In the genomic region with DNA sequence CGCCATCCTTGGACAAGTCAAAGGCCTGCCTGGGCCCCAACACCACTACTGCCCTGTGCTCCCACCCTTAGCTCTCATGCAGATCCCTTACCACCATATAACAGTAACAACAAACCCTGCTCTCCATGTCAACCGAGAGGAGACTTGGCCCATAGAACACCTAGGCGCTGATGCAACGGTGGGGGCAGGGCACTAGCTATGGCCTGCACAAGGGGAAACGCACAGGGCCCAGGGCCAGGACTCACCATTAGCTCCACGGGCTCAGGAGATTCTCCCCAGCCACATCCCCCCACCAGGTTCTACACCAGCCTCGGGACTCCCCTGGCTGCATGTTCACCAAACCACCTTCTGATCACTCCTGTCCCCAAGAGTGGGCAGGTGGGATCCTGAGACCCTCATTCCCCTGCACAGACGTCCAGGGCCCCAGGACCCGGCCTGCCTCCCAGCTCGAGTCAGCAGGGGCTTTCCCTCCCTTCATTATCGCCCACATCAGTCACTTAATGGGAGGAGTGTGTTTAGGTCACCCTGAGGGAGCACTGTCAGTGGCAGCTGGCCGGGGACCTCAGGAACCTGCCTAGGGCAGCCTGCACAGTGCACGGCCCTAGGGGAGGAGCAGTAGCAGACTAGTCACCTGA, we compare ENCODE assay signal across 19 cellular contexts. TPM values are rescaled to one million over a fixed set of nuclear protein-coding genes. Genes with fewer than 3 reads are reported as not detected.
DNase-seq lines count a peak whose midpoint lies in the region; ATAC-seq and TF ChIP-seq lines count a peak whose summit lies in the region.
"Had no signal": no experiment of that assay in that cellular context is flagged by ENCODE, and none has a peak within 500 bp of the region (broad histone marks: within the 10 kb centered on the region; RNA-seq: fewer than 3 reads in every experiment).

No MANE protein-coding gene starts in this region.

- no peak overlapping the region for H3K4me3 Mint-ChIP-seq in osteocyte (ENCODE audit: unreplicated experiment)
- H3K4me3 Mint-ChIP-seq: CD4-positive, alpha-beta memory T cell; GM23338 had no signal

- no peaks in the 10 kb centered on the region for H3K4me1 ChIP-seq in Panc1 (ENCODE audit: control insufficient read depth, insufficient read depth, low read length)
- H3K4me1 ChIP-seq in vagina, result no peaks in the 10 kb centered on the region

- peaks cover 69% of the 10 kb centered on the region for H3K36me3 Mint-ChIP-seq in osteocyte (ENCODE audit: unreplicated experiment)

- TF ChIP-seq CTCF in Panc1 (IDR thresholded peaks at IDR 0.05) (no peak), osteocyte (IDR thresholded peaks at IDR 0.05) (no peak), vagina (IDR thresholded peaks at IDR 0.05) (no peak)

- BruUV-seq in Panc1 (replicated peaks; lab: Mats Ljungman, UMichigan), result no TSS peak

- CTCF ChIA-PET in Panc1 (lab: Charles Lee), result no interaction called here

- no peaks in the 10 kb centered on the region for H3K4me1 Mint-ChIP-seq in osteocyte (ENCODE audit: unreplicated experiment)
- H3K4me1 Mint-ChIP-seq: GM23338 had no signal

- H3K27me3 ChIP-seq in Panc1 (ENCODE audit: control insufficient read depth, insufficient read depth, low read length) (no peaks in the 10 kb centered on the region), vagina (no peaks in the 10 kb centered on the region)
- H3K27me3 ChIP-seq: BLaER1 had no signal

- intact Hi-C loops in left ventricle myocardium superior (cut with micrococcal nuclease) (no loop called here), cardiac septum (cut with DNase I) (no loop called here), Panc1 (cut with micrococcal nuclease; ENCODE audit: unreplicated experiment) (no loop called here), vagina (cut with DNase I) (no loop called here)

- POLR2A ChIA-PET in Panc1 (lab: Charles Lee), result interaction anchor here (0.6 kb wide), 1 partner anchor 314 kb away, joined by 9 read pairs; no protein-coding TSS in a partner anchor

- H3K36me3 ChIP-seq in Panc1 (ENCODE audit: control insufficient read depth, insufficient read depth, low read length), result no peaks in the 10 kb centered on the region
- H3K36me3 ChIP-seq in vagina, result peaks cover 0 to 17% of the 10 kb centered on the region in 2 donors

- no peak overlapping the region for H3K27ac Mint-ChIP-seq in osteocyte (ENCODE audit: unreplicated experiment)
- H3K27ac Mint-ChIP-seq: CD4-positive, alpha-beta memory T cell; GM23338 had no signal

- no peak overlapping the region for H3K27ac ChIP-seq in Panc1 (ENCODE audit: low read length)
- no peak overlapping the region for H3K27ac ChIP-seq in vagina
- H3K27ac ChIP-seq: BLaER1 had no signal

- peaks cover 31% of the 10 kb centered on the region for H3K9me3 Mint-ChIP-seq in osteocyte (ENCODE audit: unreplicated experiment)

- ATAC-seq in left ventricle myocardium superior (no peak), Panc1 (peak; percentile 48; the same call in 1 of the 2 replicates), HG02623 (IDR thresholded peaks at IDR 0.05; ENCODE audit: unreplicated experiment) (no peak)
- ATAC-seq: GM23338, HCT116 had no signal

- peak; percentile 18 for DNase-seq in left ventricle myocardium superior
- no peak for DNase-seq in cardiac septum (ENCODE audit: low spot score)
- no peak for DNase-seq in Panc1 (ENCODE audit: low read depth, low spot score)
- peak; percentile 83 for DNase-seq in osteocyte (ENCODE audit: extremely low spot score, unreplicated experiment)
- DNase-seq in vagina (ENCODE audit: extremely low spot score in 2 of 2), result peak; percentile 75 to 91
- DNase-seq in NCI-H774 (lab: John Stamatoyannopoulos, UW), result no peak
- DNase-seq: Calu3; CD4-positive, alpha-beta memory T cell; KG1; NCI-H1105 treated with DMSO at 0.1 percent for 48 hours; NCI-H1694 treated with DMSO at 0.1 percent for 48 hours; NCI-H510A; NCI-H748 treated with DMSO at 0.1 percent for 48 hours; OCI-M1; SHP77 had no signal

- TF ChIP-seq POLR2A in vagina (IDR thresholded peaks at IDR 0.05), result no peak

- no peak overlapping the region for H3K4me3 ChIP-seq in Panc1 (ENCODE audit: low read depth in 2 of 2, low read length in 2 of 2)
- H3K4me3 ChIP-seq in vagina, result no peak overlapping the region
- H3K4me3 ChIP-seq: GM23338 had no signal

- in situ Hi-C loops in Panc1 (cut with HindIII; ENCODE audit: low pct_unique_long_range_greater_than_20kb, low sequenced_read_pairs), result no loop called here

- H3K27me3 Mint-ChIP-seq in osteocyte (ENCODE audit: unreplicated experiment), result no peaks in the 10 kb centered on the region
- H3K27me3 Mint-ChIP-seq: CD4-positive, alpha-beta memory T cell had no signal

- H3K9me3 ChIP-seq in Panc1 (ENCODE audit: control insufficient read depth, insufficient read depth, low read depth, low read length) (peaks cover 30% of the 10 kb centered on the region; the same call in 1 of the 2 replicates), vagina (no peaks in the 10 kb centered on the region)

RNA-seq across cellular contexts. Expression of a gene that starts 29.3 kb away (rescaled TPM):
- total RNA-seq in left ventricle myocardium superior (5.1 TPM), cardiac septum (8.2 TPM), Panc1 (2021; ENCODE audit: unreplicated experiment) (19.5 TPM), osteocyte (16.9 and 28.5 TPM in 2 replicates), vagina (20.6 TPM)
- polyA plus RNA-seq in Panc1 (2012; ENCODE audit: insufficient read length), result 19.4 TPM

RNA-seq across cellular contexts. Expression of a gene that starts 31.6 kb away (rescaled TPM):
- total RNA-seq in left ventricle myocardium superior (13.2 TPM), cardiac septum (9.7 TPM), Panc1 (2021; ENCODE audit: unreplicated experiment) (10.7 TPM), osteocyte (3.8 and 5.9 TPM in 2 replicates), vagina (5.9 TPM)
- 5.3 TPM for polyA plus RNA-seq in Panc1 (2012; ENCODE audit: insufficient read length)

RNA-seq across cellular contexts. Expression of a gene that starts 39.8 kb away (rescaled TPM):
- total RNA-seq in left ventricle myocardium superior, result 105 TPM
- total RNA-seq in cardiac septum, result 73.8 TPM
- total RNA-seq in Panc1 (2021; ENCODE audit: unreplicated experiment), result 88.2 TPM
- 101 TPM for polyA plus RNA-seq in Panc1 (2012; ENCODE audit: insufficient read length)
- 56.5 and 64.0 TPM in 2 replicates for total RNA-seq in osteocyte
- 65.1 TPM for total RNA-seq in vagina

RNA-seq across cellular contexts. Expression of a gene that starts 58.0 kb away (rescaled TPM):
- 51.2 TPM for total RNA-seq in left ventricle myocardium superior
- total RNA-seq in cardiac septum, result 24.3 TPM
- 38.6 TPM for total RNA-seq in Panc1 (2021; ENCODE audit: unreplicated experiment)
- 31.9 TPM for polyA plus RNA-seq in Panc1 (2012; ENCODE audit: insufficient read length)
- total RNA-seq in osteocyte, result 37.7 and 40.3 TPM in 2 replicates
- 14.2 TPM for total RNA-seq in vagina

Comparison
In these comparisons a context has a peak if more than half of its experiments do, and no peak if none do; other contexts are left out.
1. DNase-seq: peak in left ventricle myocardium superior (single experiment), osteocyte (single experiment) and vagina (2 of 2); none in cardiac septum (single experiment), Panc1 (single experiment) and NCI-H774 (single experiment).